In the genomic region with DNA sequence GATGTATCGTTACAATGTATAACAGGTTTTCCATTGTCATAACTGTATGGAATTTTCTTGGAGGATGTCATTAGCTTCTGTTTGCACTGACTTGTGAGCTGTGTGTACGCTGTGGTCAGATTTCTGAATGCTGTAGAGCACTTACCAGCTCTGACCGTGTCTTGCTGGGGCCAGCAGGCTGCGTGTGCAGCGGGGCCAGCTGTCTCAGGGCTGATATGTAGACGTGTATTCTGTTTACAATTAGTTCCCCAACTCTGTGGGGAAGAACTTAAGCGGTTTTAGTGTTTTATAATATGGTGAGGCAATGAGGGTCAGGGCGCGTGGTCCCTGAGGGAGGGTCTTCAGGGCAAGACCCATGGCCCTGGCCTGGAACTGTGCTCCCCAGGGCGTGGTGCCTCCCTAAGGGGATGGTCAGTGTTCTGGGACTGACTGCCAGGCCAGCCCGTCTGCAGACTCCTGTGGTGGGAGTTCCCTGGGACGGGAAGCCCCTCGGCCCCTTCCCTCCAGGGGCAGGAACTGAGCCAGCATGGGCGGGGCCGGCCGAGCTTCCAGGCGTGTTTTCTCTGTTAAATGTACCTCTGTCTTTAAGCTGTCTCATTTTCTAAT, we compare ENCODE assay signal across 9 cellular contexts. TPM values are rescaled to one million over a fixed set of nuclear protein-coding genes. Genes with fewer than 3 reads are reported as not detected.
DNase-seq lines count a peak whose midpoint lies in the region; ATAC-seq and TF ChIP-seq lines count a peak whose summit lies in the region.
"Had no signal": no experiment of that assay in that cellular context is flagged by ENCODE, and none has a peak within 500 bp of the region (broad histone marks: within the 10 kb centered on the region; RNA-seq: fewer than 3 reads in every experiment).

No MANE protein-coding gene starts in this region.

- 60% methylated on average over 17 of the region's 17 CpGs for WGBS in liver

- no peaks in the 10 kb centered on the region for H3K27me3 ChIP-seq in liver (ENCODE audit: control insufficient read depth in 4 of 4, insufficient read depth in 4 of 4, low read length in 3 of 4)

- no peak for DNase-seq in T-helper 2 cell treated with Interferon-gamma antibody and Interleukin-4, amounts not matched to agents 5 μg/mL and 100 μg/mL, for 36 hours (ENCODE audit: low spot score)
- DNase-seq in T-helper 2 cell (no peak), T47D (ENCODE audit: low read depth in 1 of 2, low spot score in 1 of 2) (peak; percentile 45 to 53), OCI-M1 (lab: John Stamatoyannopoulos, UW) (no peak), SIG-M5 (lab: John Stamatoyannopoulos, UW) (no peak)
- DNase-seq: activated CD4-positive, alpha-beta T cell treated with anti-CD3 and anti-CD28 coated beads, Interleukin-2, amount 50 U/mL, for 4 hours had no signal

- no peaks in the 10 kb centered on the region for H3K9me3 ChIP-seq in liver (ENCODE audit: control insufficient read depth in 4 of 4, low read length in 3 of 4)

- no peak for ATAC-seq in HG02840 (IDR thresholded peaks at IDR 0.05; ENCODE audit: low FRiP score, unreplicated experiment)

- no peaks in the 10 kb centered on the region for H3K27me3 Mint-ChIP-seq in T-helper 2 cell treated with Interferon-gamma antibody and Interleukin-4, amounts not matched to agents 5 μg/mL and 100 μg/mL, for 36 hours (ENCODE audit: low read depth)

- H3K4me1 Mint-ChIP-seq in T-helper 2 cell treated with Interferon-gamma antibody and Interleukin-4, amounts not matched to agents 5 μg/mL and 100 μg/mL, for 36 hours (ENCODE audit: low read depth) = no peaks in the 10 kb centered on the region

- H3K9ac ChIP-seq in liver (ENCODE audit: low read depth in 1 of 2, low read length in 2 of 2) = no peak overlapping the region

- H3K4me1 ChIP-seq in liver (ENCODE audit: control insufficient read depth in 4 of 4, insufficient read depth in 4 of 4, low read length in 3 of 4) = peaks cover 3 to 22% (median 12%) of the 10 kb centered on the region in 4 donors

- TF ChIP-seq RAD21 in liver (IDR thresholded peaks at IDR 0.05) = no peak

- H3K4me3 Mint-ChIP-seq in T-helper 2 cell treated with Interferon-gamma antibody and Interleukin-4, amounts not matched to agents 5 μg/mL and 100 μg/mL, for 36 hours = no peak overlapping the region

- TF ChIP-seq CTCF in liver (IDR thresholded peaks at IDR 0.05; ENCODE audit: low read depth, low read length, missing input control) = no peak

- peak overlapping the region; percentile 49 for H3K27ac Mint-ChIP-seq in T-helper 2 cell treated with Interferon-gamma antibody and Interleukin-4, amounts not matched to agents 5 μg/mL and 100 μg/mL, for 36 hours

- H3K27ac ChIP-seq in liver (ENCODE audit: low read depth in 1 of 2, low read length in 2 of 2) = no peak overlapping the region
- peak overlapping the region; percentile 59 for H3K27ac ChIP-seq in temporal lobe (ENCODE audit: low read depth, low read length)

- H3K36me3 Mint-ChIP-seq in T-helper 2 cell treated with Interferon-gamma antibody and Interleukin-4, amounts not matched to agents 5 μg/mL and 100 μg/mL, for 36 hours (ENCODE audit: low read depth) = peaks cover 21% of the 10 kb centered on the region

- in situ Hi-C loops in T47D (cut with HindIII; ENCODE audit: low pct_unique_long_range_greater_than_20kb, low sequenced_read_pairs) = no loop called here

- no peak overlapping the region for H3K4me3 ChIP-seq in liver (ENCODE audit: low read depth in 1 of 3, low read length in 3 of 3)

- H3K36me3 ChIP-seq in liver (ENCODE audit: control insufficient read depth in 4 of 4, insufficient read depth in 3 of 4, low read depth in 1 of 4, low read length in 3 of 4) = peaks cover 19 to 27% (median 22%) of the 10 kb centered on the region in 4 donors

- H3K9me3 Mint-ChIP-seq in T-helper 2 cell treated with Interferon-gamma antibody and Interleukin-4, amounts not matched to agents 5 μg/mL and 100 μg/mL, for 36 hours = no peaks in the 10 kb centered on the region

TF ChIP-seq in liver, 16 proteins besides CTCF, POLR2A, EP300 and RAD21:
- no peak for TF ChIP-seq FOXA2 (IDR thresholded peaks at IDR 0.05)
- TF ChIP-seq HNF4G (IDR thresholded peaks at IDR 0.05) = no peak
- TF ChIP-seq NR2F2 (IDR thresholded peaks at IDR 0.05) = peak; percentile 75
- no peak for TF ChIP-seq SP1 (IDR thresholded peaks at IDR 0.05)
- TF ChIP-seq ZBTB33 (IDR thresholded peaks at IDR 0.05) = no peak
TF ChIP-seq in liver: peak in this region for 1.

RNA-seq across cellular contexts. Expression of gene XRCC3, which starts 18.7 kb away (rescaled TPM):
- total RNA-seq in liver = 10 to 100 TPM in 1 of 2 donors, 1 to 10 TPM in 1; 3.4 to 14.1 TPM
- polyA plus RNA-seq in liver = 1 to 10 TPM; 1.7 to 2.2 TPM
- 5.7 TPM for total RNA-seq in temporal lobe

RNA-seq across cellular contexts. Expression of gene ZFYVE21, which starts 19.0 kb away (rescaled TPM):
- total RNA-seq in liver (10 to 100 TPM; 28.0 to 36.9 TPM), temporal lobe (29.0 TPM)
- polyA plus RNA-seq in liver = 10 to 100 TPM; 28.2 to 33.3 TPM

Comparison
In these comparisons a context has a peak if more than half of its experiments do, and no peak if none do; other contexts are left out.
1. DNase-seq: peak in T47D (2 of 2); none in T-helper 2 cell treated with Interferon-gamma antibody and Interleukin-4, amounts not matched to agents 5 μg/mL and 100 μg/mL, for 36 hours (single experiment), T-helper 2 cell (0 of 5), OCI-M1 (single experiment) and SIG-M5 (single experiment).